Comparison of ENCODE assay signal across 8 cellular contexts in the genomic region with DNA sequence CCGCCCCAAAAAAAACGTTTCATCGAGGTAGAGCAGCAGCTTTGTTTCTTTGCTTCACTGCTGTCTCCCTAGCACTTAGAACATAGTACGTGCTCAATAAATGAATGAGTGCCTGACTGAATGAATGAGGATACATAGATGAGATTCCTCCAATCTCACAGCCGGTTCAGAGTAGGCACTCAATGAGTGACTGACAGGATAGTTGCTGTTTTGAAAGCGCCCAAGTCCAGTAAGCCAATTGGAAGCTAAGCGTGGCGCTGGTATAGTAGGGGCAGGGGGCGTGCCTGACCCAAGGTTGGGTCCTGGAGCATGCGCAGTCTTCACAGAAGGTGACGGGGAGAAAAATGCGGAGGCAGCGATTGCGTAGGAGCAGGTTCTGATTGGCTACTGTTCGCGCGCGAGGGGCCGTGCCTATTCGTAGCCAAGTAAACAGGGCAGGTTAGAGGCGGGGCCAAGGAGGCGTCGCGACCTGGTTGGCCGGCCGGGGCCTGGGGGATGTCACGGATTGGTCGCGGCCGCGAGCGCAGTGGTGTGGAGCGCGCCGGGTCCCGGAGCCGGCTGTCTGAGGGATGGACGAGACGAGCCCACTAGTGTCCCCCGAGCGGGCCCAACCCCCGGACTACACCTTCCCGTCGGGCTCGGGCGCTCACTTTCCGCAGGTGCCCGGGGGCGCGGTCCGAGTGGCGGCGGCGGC. TPM values are rescaled to one million over a fixed set of nuclear protein-coding genes. Genes with fewer than 3 reads are reported as not detected.
A peak's percentile ranks its signal among the peaks of the same experiment; 100 is the strongest.
DNase-seq lines count a peak whose midpoint lies in the region; ATAC-seq and TF ChIP-seq lines count a peak whose summit lies in the region.

Gene PI4K2A, plus strand, starts transcription at position 498 of the 694 bp plus-strand sequence. Its CDS starts 72 bp downstream, at position 570.

- peak; percentile 98 for ATAC-seq in activated CD8-positive, alpha-beta T cell treated with anti-CD3 and anti-CD28 coated beads, Interleukin-2, amount 10 ng/mL, durations not matched to agents 7 days and 5 days
- ATAC-seq in lung (ENCODE audit: insufficient read depth, low FRiP score), result peak; percentile 99

- peak within 1 kb of the TSS; percentile 75 to 95 for H3K27ac ChIP-seq in lung (ENCODE audit: low read depth in 1 of 2, low read length in 1 of 2)

- POLR2A ChIA-PET in activated CD8-positive, alpha-beta T cell treated with anti-CD3 and anti-CD28 coated beads, Interleukin-2, amount 10 ng/mL, durations not matched to agents 7 days and 5 days (lab: Charles Lee), result interaction anchor here (1.6 kb wide), 1 partner anchor 9 kb away, joined by 4 read pairs; no protein-coding TSS in a partner anchor

- H3K9me3 Mint-ChIP-seq in activated CD8-positive, alpha-beta T cell treated with anti-CD3 and anti-CD28 coated beads, Interleukin-2, amount 10 ng/mL, durations not matched to agents 7 days and 5 days (ENCODE audit: insufficient read depth), result no peaks in the 10 kb centered on the region

- peaks cover 12% of the 10 kb centered on the region for H3K36me3 Mint-ChIP-seq in activated CD8-positive, alpha-beta T cell treated with anti-CD3 and anti-CD28 coated beads, Interleukin-2, amount 10 ng/mL, durations not matched to agents 7 days and 5 days (ENCODE audit: low read depth)

- WGBS in lung, 2 donors, result 2% methylated on average over 44 to 54 of the region's 54 CpGs

- no peaks in the 10 kb centered on the region for H3K27me3 Mint-ChIP-seq in activated CD8-positive, alpha-beta T cell treated with anti-CD3 and anti-CD28 coated beads, Interleukin-2, amount 10 ng/mL, durations not matched to agents 7 days and 5 days (ENCODE audit: low read depth)

- CTCF ChIA-PET in activated CD8-positive, alpha-beta T cell treated with anti-CD3 and anti-CD28 coated beads, Interleukin-2, amount 10 ng/mL, durations not matched to agents 7 days and 5 days (lab: Charles Lee), result interaction anchor here (0.5 to 1.9 kb wide), 3 partner anchors 35 to 61 kb away, joined by 3 to 5 read pairs (median 3); partner anchors contain the start of gene AVPI1

- no peaks in the 10 kb centered on the region for H3K27me3 ChIP-seq in lung (ENCODE audit: control insufficient read depth, insufficient read depth)

- TF ChIP-seq CTCF in GM20000 (IDR thresholded peaks at IDR 0.05; ENCODE audit: extremely low read depth, missing control alignments), result no peak
- no peak for TF ChIP-seq CTCF in lung (IDR thresholded peaks at IDR 0.05; ENCODE audit: control extremely low read depth, extremely low read depth)

- H3K4me3 Mint-ChIP-seq in activated CD8-positive, alpha-beta T cell treated with anti-CD3 and anti-CD28 coated beads, Interleukin-2, amount 10 ng/mL, durations not matched to agents 7 days and 5 days, result peak within 1 kb of the TSS; percentile 91

- peak within 1 kb of the TSS; percentile 92 for H3K4me3 ChIP-seq in lung

- peaks cover 5 to 12% of the 10 kb centered on the region in 2 donors for H3K4me1 ChIP-seq in lung (ENCODE audit: control insufficient read depth in 2 of 2, insufficient read depth in 2 of 2, low read length in 2 of 2)

- H3K27ac Mint-ChIP-seq in activated CD8-positive, alpha-beta T cell treated with anti-CD3 and anti-CD28 coated beads, Interleukin-2, amount 10 ng/mL, durations not matched to agents 7 days and 5 days, result peak within 1 kb of the TSS; percentile 93

- DNase-seq in COLO668 (lab: John Stamatoyannopoulos, UW; ENCODE audit: unreplicated experiment) (peak; percentile 96), GM20000 (ENCODE audit: low spot score) (peak; percentile 99), HS-5 (ENCODE audit: low read depth) (peak; percentile 96), NK-92 (lab: John Stamatoyannopoulos, UW; ENCODE audit: unreplicated experiment) (peak; percentile 98), lung (ENCODE audit: low spot score) (peak; percentile 99)
- peak; percentile 100 for DNase-seq in activated CD8-positive, alpha-beta T cell treated with anti-CD3 and anti-CD28 coated beads, Interleukin-2, amount 10 ng/mL, durations not matched to agents 7 days and 5 days
- peak; percentile 98 for DNase-seq in effector CD8-positive, alpha-beta T cell (lab: John Stamatoyannopoulos, UW)
- peak; percentile 99 to 100 (median 99) for DNase-seq in stimulated activated CD4-positive, alpha-beta T cell treated with anti-CD3 and anti-CD28 coated beads, TNF-alpha, amount 100 ng/mL, for 24 hours (ENCODE audit: low read depth in 3 of 3)

- H3K9me3 ChIP-seq in lung (ENCODE audit: control insufficient read depth in 2 of 2, insufficient read depth in 1 of 2, low read length in 1 of 2), result no peaks in the 10 kb centered on the region

- peaks cover 26% of the 10 kb centered on the region for H3K4me1 Mint-ChIP-seq in activated CD8-positive, alpha-beta T cell treated with anti-CD3 and anti-CD28 coated beads, Interleukin-2, amount 10 ng/mL, durations not matched to agents 7 days and 5 days (ENCODE audit: low read depth)

- H3K36me3 ChIP-seq in lung (ENCODE audit: control insufficient read depth in 2 of 2, insufficient read depth in 2 of 2, low read length in 2 of 2), result peaks cover 3 to 10% of the 10 kb centered on the region in 2 donors

RNA-seq across cellular contexts. Expression of gene PI4K2A, which starts in this region (rescaled TPM):
- total RNA-seq in activated CD8-positive, alpha-beta T cell treated with anti-CD3 and anti-CD28 coated beads, Interleukin-2, amount 10 ng/mL, durations not matched to agents 7 days and 5 days, result 1 to 10 TPM; 8.9 to 9.5 TPM
- total RNA-seq in lung, result 10 to 100 TPM; 15.0 to 22.4 TPM
- polyA plus RNA-seq in lung, result 10 to 100 TPM; 12.3 to 14.6 TPM

Comparison
In these comparisons a context has a peak if more than half of its experiments do, and no peak if none do; other contexts are left out.
1. Peak in every context shown above with its lines: DNase-seq, ATAC-seq, H3K4me3 ChIP-seq and H3K27ac ChIP-seq.